16 cellular contexts compared by ENCODE assay signal in the genomic region with DNA sequence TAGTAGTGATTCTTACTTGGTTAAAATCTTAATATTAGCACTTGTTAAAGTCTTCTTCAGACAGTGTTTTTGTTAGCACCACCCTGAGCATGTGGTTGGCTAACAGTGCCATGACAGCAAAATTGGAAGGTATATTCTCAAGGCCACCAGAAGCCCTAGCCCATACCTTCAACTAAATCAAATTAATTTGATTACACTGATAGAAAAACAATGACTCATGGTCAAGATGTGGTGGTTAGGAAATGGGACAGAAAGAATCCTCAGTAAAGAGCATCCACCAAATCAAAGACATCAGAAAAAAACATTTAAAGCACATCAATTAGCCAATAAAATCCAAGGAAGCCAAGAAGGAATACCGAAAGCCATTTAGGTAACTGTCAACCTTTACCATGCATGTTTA.
"Had no signal": no experiment of that assay in that cellular context is flagged by ENCODE, and none has a peak within 500 bp of the region (broad histone marks: within the 10 kb centered on the region; RNA-seq: fewer than 3 reads in every experiment).

No MANE protein-coding gene starts in this region.

- H3K9me3 ChIP-seq: ascending aorta, lower lobe of right lung, neutrophil, tibial artery had no signal

- H3K4me3 Mint-ChIP-seq: activated CD4-positive, alpha-beta T cell treated with anti-CD3 and anti-CD28 coated beads, Interleukin-2, amount 10 ng/mL, durations not matched to agents 7 days and 5 days; activated naive CD8-positive, alpha-beta T cell treated with anti-CD3 and anti-CD28 coated beads, Interleukin-2, amount 50 U/mL, for 24 hours; endodermal cell; mesothelial cell of epicardium had no signal

- H3K27me3 ChIP-seq: ascending aorta, neutrophil, tibial artery had no signal

- H3K27ac Mint-ChIP-seq: activated naive CD8-positive, alpha-beta T cell treated with anti-CD3 and anti-CD28 coated beads, Interleukin-2, amount 50 U/mL, for 24 hours; endodermal cell; mesothelial cell of epicardium had no signal

- H3K36me3 ChIP-seq: ascending aorta, lower lobe of right lung, neutrophil, tibial artery had no signal

- H3K9me3 Mint-ChIP-seq: endodermal cell, mesothelial cell of epicardium had no signal

- FAIRE-seq: bronchial epithelial cell, islet of Langerhans, urothelium cell line had no signal

- DNase-seq: activated CD4-positive, alpha-beta T cell treated with anti-CD3 and anti-CD28 coated beads, Interleukin-2, amount 10 ng/mL, durations not matched to agents 7 days and 5 days; activated gamma-delta T cell treated with Interleukin-2 at 50 U/mL for 16 hours; activated naive CD8-positive, alpha-beta T cell treated with anti-CD3 and anti-CD28 coated beads, Interleukin-2, amount 50 U/mL, for 24 hours; endodermal cell; erythroblast; left colon; lower lobe of right lung; stimulated activated CD4-positive, alpha-beta T cell treated with anti-CD3 and anti-CD28 coated beads, Interleukin-2, amount 100 ng/mL, for 24 hours; SW 1271; tibial artery had no signal

- H3K4me3 ChIP-seq: ascending aorta, lower lobe of right lung, tibial artery had no signal

- H3K4me1 ChIP-seq: ascending aorta had no signal

- H3K27me3 Mint-ChIP-seq: activated CD4-positive, alpha-beta T cell treated with anti-CD3 and anti-CD28 coated beads, Interleukin-2, amount 10 ng/mL, durations not matched to agents 7 days and 5 days; activated naive CD8-positive, alpha-beta T cell treated with anti-CD3 and anti-CD28 coated beads, Interleukin-2, amount 50 U/mL, for 24 hours had no signal

- H3K27ac ChIP-seq: ascending aorta, lower lobe of right lung, neutrophil, tibial artery had no signal

- ATAC-seq: activated naive CD8-positive, alpha-beta T cell treated with anti-CD3 and anti-CD28 coated beads, Interleukin-2, amount 50 U/mL, for 24 hours; left colon; lower lobe of right lung had no signal
